Comparison of ENCODE assay signal across 26 cellular contexts in the genomic region with DNA sequence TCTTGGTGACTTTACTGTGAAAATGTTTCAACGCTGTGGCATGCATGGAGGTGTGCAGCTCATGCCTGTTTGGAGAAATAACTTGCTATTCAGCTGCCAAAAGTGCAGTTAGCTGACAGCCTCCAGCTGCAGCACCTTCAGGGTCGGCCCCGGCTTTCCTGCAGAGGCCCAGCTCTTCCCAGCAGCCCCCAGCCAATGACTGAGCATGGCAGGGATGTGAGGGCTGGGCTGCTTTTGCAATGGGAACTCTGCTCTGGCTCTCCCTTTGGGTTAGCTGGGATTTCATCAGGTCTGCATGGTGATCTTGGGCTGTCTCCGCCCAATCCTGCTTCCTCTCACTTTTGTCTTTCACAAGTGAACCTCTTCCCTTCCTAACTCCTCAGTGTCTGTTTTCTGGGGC.
"Had no signal": no experiment of that assay in that cellular context is flagged by ENCODE, and none has a peak within 500 bp of the region (broad histone marks: within the 10 kb centered on the region; RNA-seq: fewer than 3 reads in every experiment).

No MANE protein-coding gene starts in this region.

- H3K4me1 ChIP-seq: gastroesophageal sphincter, heart left ventricle, prostate gland, right atrium auricular region, sigmoid colon, stomach, tibial artery had no signal

- H3K4me1 Mint-ChIP-seq: memory B cell; mesothelial cell of epicardium; naive B cell; stimulated activated effector memory CD8-positive, alpha-beta T cell treated with anti-CD3 and anti-CD28 coated beads, Interleukin-12 subunit alpha, Interleukin-12 subunit beta, amount 100 ng/mL, for 72 hours had no signal

- H3K4me3 ChIP-seq: dorsolateral prefrontal cortex, gastroesophageal sphincter, heart left ventricle, lung, mucosa of descending colon, prostate gland, right atrium auricular region, sigmoid colon, stomach, tibial artery had no signal

- H3K27ac ChIP-seq: gastroesophageal sphincter, heart left ventricle, prostate gland, right atrium auricular region, sigmoid colon, stomach, tibial artery had no signal

- ATAC-seq: gastroesophageal sphincter; heart left ventricle; left lobe of liver; mucosa of descending colon; natural killer cell treated with Interleukin-12 subunit alpha and Interleukin-12 subunit beta and Interleukin-15 and Interleukin-18, amount 100 ng/mL, for 72 hours; stimulated activated effector memory CD8-positive, alpha-beta T cell treated with anti-CD3 and anti-CD28 coated beads, Interleukin-12 subunit alpha, Interleukin-12 subunit beta, amount 100 ng/mL, for 72 hours had no signal

- H3K9me3 ChIP-seq: gastroesophageal sphincter, heart left ventricle, mucosa of descending colon, prostate gland, right atrium auricular region, sigmoid colon, stomach, tibial artery had no signal

- H3K27me3 ChIP-seq: dorsolateral prefrontal cortex, gastroesophageal sphincter, heart left ventricle, right atrium auricular region, sigmoid colon, stomach, tibial artery had no signal

- H3K27ac Mint-ChIP-seq: memory B cell; mesothelial cell of epicardium; naive B cell; natural killer cell treated with Interleukin-12 subunit alpha and Interleukin-12 subunit beta and Interleukin-15 and Interleukin-18, amount 100 ng/mL, for 72 hours; stimulated activated effector memory CD8-positive, alpha-beta T cell treated with anti-CD3 and anti-CD28 coated beads, Interleukin-12 subunit alpha, Interleukin-12 subunit beta, amount 100 ng/mL, for 72 hours; type B pancreatic cell had no signal

- H3K27me3 Mint-ChIP-seq: memory B cell; naive B cell; natural killer cell treated with Interleukin-12 subunit alpha and Interleukin-12 subunit beta and Interleukin-15 and Interleukin-18, amount 100 ng/mL, for 72 hours had no signal

- H3K9me3 Mint-ChIP-seq: natural killer cell treated with Interleukin-12 subunit alpha and Interleukin-12 subunit beta and Interleukin-15 and Interleukin-18, amount 100 ng/mL, for 72 hours had no signal

- DNase-seq: central memory CD4-positive, alpha-beta T cell; dorsolateral prefrontal cortex; effector memory CD4-positive, alpha-beta T cell; erythroblast; foreskin fibroblast; heart left ventricle; hippocampal formation; mucosa of descending colon; naive B cell; nucleus accumbens; sigmoid colon; stimulated activated CD4-positive, alpha-beta T cell treated with anti-CD3 and anti-CD28 coated beads, Interleukin-2, amount 100 ng/mL, for 24 hours; stimulated activated CD4-positive, alpha-beta T cell treated with anti-CD3 and anti-CD28 coated beads, Interleukin-4, amount 100 ng/mL, for 24 hours; stimulated activated naive CD4-positive, alpha-beta T cell treated with Interleukin-2 at 50 U/mL for 16 hours; stomach; tibial artery had no signal

- H3K36me3 ChIP-seq: heart left ventricle, prostate gland, right atrium auricular region, stomach, tibial artery had no signal

- H3K4me3 Mint-ChIP-seq: memory B cell; mesothelial cell of epicardium; naive B cell; natural killer cell treated with Interleukin-12 subunit alpha and Interleukin-12 subunit beta and Interleukin-15 and Interleukin-18, amount 100 ng/mL, for 72 hours; stimulated activated effector memory CD8-positive, alpha-beta T cell treated with anti-CD3 and anti-CD28 coated beads, Interleukin-12 subunit alpha, Interleukin-12 subunit beta, amount 100 ng/mL, for 72 hours; type B pancreatic cell had no signal

- H3K36me3 Mint-ChIP-seq: memory B cell; mesothelial cell of epicardium; naive B cell; natural killer cell treated with Interleukin-12 subunit alpha and Interleukin-12 subunit beta and Interleukin-15 and Interleukin-18, amount 100 ng/mL, for 72 hours; stimulated activated effector memory CD8-positive, alpha-beta T cell treated with anti-CD3 and anti-CD28 coated beads, Interleukin-12 subunit alpha, Interleukin-12 subunit beta, amount 100 ng/mL, for 72 hours; type B pancreatic cell had no signal
